Comparison of ENCODE assay signal across 8 cellular contexts in genomic region chr16:4957720-4958509, GRCh38. TPM values are rescaled to one million over a fixed set of nuclear protein-coding genes. Genes with fewer than 3 reads are reported as not detected.
DNase-seq lines count a peak whose midpoint lies in the region; ATAC-seq and TF ChIP-seq lines count a peak whose summit lies in the region.

Gene SEC14L5, plus strand, starts transcription at chr16:4958330. Its CDS starts 994 bp downstream, at chr16:4959324.

- H3K9me3 ChIP-seq in left lung, result no peaks in the 10 kb centered on the region

- peaks cover 0 to 30% of the 10 kb centered on the region in 2 donors for H3K27me3 ChIP-seq in left lung

- no peak for TF ChIP-seq CTCF in left lung (IDR thresholded peaks at IDR 0.05)

- in situ Hi-C loops in ACHN (cut with HindIII; ENCODE audit: low pct_ligation_motif_present, low pct_unique_long_range_greater_than_20kb, low sequenced_read_pairs), result no loop called here

- peaks cover 4 to 25% of the 10 kb centered on the region in 2 donors for H3K4me1 ChIP-seq in left lung

- ATAC-seq in GM19025 (IDR thresholded peaks at IDR 0.05; ENCODE audit: low read depth, unreplicated experiment) (peak; percentile 59), HG03442 (IDR thresholded peaks at IDR 0.05; ENCODE audit: unreplicated experiment) (peak; percentile 59), left lung (peak; percentile 95)

- peak; percentile 99 for DNase-seq in ACHN
- DNase-seq in NCI-H748 (lab: John Stamatoyannopoulos, UW; ENCODE audit: unreplicated experiment), result peak; percentile 95
- DNase-seq in activated CD4-positive, alpha-beta T cell treated with anti-CD3 and anti-CD28 coated beads, Interleukin-2, amount 50 U/mL, for 48 hours, result peak; percentile 95 to 96
- DNase-seq in dermis microvascular lymphatic vessel endothelial cell (ENCODE audit: low read depth in 2 of 2), result peak; percentile 96 to 98
- peak; percentile 97 to 98 for DNase-seq in left lung
- peak; percentile 96 for DNase-seq in stimulated activated CD4-positive, alpha-beta T cell treated with anti-CD3 and anti-CD28 coated beads, Interleukin-1b, Interleukin-23, amount 100 ng/mL, for 48 hours

- intact Hi-C loops in left lung (cut with DNase I), result no loop called here

- peak within 1 kb of the TSS; percentile 30 to 65 for H3K27ac ChIP-seq in left lung

- H3K36me3 ChIP-seq in left lung, result no peaks in the 10 kb centered on the region

- H3K4me3 ChIP-seq in left lung, result peak within 1 kb of the TSS; percentile 32 to 48

RNA-seq across cellular contexts. Expression of gene SEC14L5, which starts in this region (rescaled TPM):
- total RNA-seq in dermis microvascular lymphatic vessel endothelial cell (under 0.01 and 0.13 TPM in 2 replicates), left lung (under 1 TPM; 0.52 to 0.76 TPM)

Comparison
In these comparisons a context has a peak if more than half of its experiments do, and no peak if none do; other contexts are left out.
1. Peak in every context shown above with its lines: DNase-seq, ATAC-seq, H3K4me3 ChIP-seq and H3K27ac ChIP-seq.
2. Peak in DNase-seq in dermis microvascular lymphatic vessel endothelial cell; RNA of the gene not detected or under 1 TPM.
3. Peak in DNase-seq, ATAC-seq, H3K4me3 ChIP-seq and H3K27ac ChIP-seq in left lung; RNA of the gene not detected or under 1 TPM.